Comparison of ENCODE assay signal across 1 cellular context in the genomic region with DNA sequence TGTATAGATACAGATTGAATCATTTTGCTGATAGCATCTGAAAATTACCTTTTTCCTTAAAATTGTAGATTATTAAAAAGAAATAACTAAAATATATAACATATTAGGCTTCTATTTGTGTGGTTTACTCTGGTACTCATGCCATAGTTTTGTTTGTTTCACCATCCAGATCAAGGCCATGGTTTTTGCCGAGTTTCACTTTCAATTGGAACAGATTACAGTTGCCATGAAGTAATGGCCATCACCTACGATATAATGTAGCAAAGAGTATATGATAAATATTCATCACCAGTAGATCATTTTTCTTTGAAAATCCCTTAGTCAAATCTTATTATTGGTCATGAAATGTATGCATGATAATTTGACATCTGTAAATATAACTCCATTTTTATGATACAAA.
TF ChIP-seq lines count a peak whose summit lies in the region.

No MANE protein-coding gene starts in this region.

TF ChIP-seq in HCT116, 20 proteins besides CTCF, POLR2A, EP300 and RAD21 (continued from another document):
- no peak for TF ChIP-seq FOSL1 (IDR thresholded peaks at IDR 0.05; ENCODE audit: low read depth)
- TF ChIP-seq POLR2AphosphoS5 (IDR thresholded peaks at IDR 0.05; ENCODE audit: low read depth, low read length): no peak
- TF ChIP-seq, protein P1, sequence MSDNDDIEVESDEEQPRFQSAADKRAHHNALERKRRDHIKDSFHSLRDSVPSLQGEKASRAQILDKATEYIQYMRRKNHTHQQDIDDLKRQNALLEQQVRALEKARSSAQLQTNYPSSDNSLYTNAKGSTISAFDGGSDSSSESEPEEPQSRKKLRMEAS (IDR thresholded peaks at IDR 0.05): no peak
- TF ChIP-seq TCF7L2 (IDR thresholded peaks at IDR 0.05; ENCODE audit: borderline replicate concordance, extremely low read depth, insufficient read depth, insufficient read length): no peak
- TF ChIP-seq SIN3A (IDR thresholded peaks at IDR 0.05; ENCODE audit: low read depth): no peak
- no peak for TF ChIP-seq ELF1 (IDR thresholded peaks at IDR 0.05; ENCODE audit: borderline replicate concordance, low read depth)
- no peak for TF ChIP-seq JUND (IDR thresholded peaks at IDR 0.05)
- TF ChIP-seq CBX3 (IDR thresholded peaks at IDR 0.05; ENCODE audit: low read depth): no peak
- TF ChIP-seq CEBPB (IDR thresholded peaks at IDR 0.05; ENCODE audit: low read depth): no peak
TF ChIP-seq in HCT116: peak in this region for 0.
